8 cellular contexts compared by ENCODE assay signal in the genomic region with DNA sequence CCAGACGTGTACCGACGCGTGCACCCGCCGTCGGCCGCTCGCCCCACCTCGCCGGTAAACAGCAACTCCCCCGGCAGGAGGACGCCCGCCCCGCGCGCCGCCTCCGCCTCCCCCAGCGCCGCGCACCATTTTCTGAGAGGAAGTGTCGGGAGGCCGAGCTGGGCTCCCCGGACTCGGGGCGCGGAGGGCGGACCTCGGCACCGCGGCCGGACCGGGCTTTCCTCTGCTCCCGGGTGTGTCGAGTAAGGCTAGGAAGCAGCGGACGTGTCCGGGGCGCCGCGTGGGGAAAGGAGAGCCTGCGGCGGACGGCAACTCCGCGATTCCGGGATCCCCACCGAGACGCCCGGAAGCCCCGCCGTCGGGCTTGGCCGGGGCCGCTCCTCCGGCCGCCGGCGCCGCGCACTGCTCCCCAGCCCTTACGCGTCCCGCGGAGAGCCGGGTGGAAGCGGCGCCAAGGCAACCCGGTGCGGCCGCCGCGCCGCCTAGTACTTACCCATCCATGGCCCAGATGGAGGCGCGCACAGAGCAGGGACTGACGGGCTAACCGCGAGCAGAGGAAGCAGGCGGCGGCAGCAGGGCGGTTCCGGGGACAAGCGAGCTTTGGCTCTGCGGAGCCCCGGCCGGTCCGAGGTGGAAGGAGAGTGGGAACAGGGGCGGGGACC. TPM values are rescaled to one million over a fixed set of nuclear protein-coding genes. Genes with fewer than 3 reads are reported as not detected.
DNase-seq lines count a peak whose midpoint lies in the region; ATAC-seq and TF ChIP-seq lines count a peak whose summit lies in the region.

A gene with protein sequence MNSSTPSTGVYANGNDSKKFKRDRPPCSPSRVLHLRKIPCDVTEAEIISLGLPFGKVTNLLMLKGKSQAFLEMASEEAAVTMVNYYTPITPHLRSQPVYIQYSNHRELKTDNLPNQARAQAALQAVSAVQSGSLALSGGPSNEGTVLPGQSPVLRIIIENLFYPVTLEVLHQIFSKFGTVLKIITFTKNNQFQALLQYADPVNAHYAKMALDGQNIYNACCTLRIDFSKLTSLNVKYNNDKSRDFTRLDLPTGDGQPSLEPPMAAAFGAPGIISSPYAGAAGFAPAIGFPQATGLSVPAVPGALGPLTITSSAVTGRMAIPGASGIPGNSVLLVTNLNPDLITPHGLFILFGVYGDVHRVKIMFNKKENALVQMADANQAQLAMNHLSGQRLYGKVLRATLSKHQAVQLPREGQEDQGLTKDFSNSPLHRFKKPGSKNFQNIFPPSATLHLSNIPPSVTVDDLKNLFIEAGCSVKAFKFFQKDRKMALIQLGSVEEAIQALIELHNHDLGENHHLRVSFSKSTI (minus strand): TSS at position 643 of the 662 bp plus-strand sequence. CDS start 35,754 bp downstream, outside the sequence.

- no peaks in the 10 kb centered on the region for H3K36me3 Mint-ChIP-seq in CD14-positive monocyte
- peaks cover 11% of the 10 kb centered on the region for H3K36me3 Mint-ChIP-seq in activated T-cell treated with anti-CD3 and anti-CD28 coated beads, Interleukin-2, amount 50 U/mL, for 24 hours (ENCODE audit: low read depth)

- TF ChIP-seq POLR2A in erythroblast (IDR thresholded peaks at IDR 0.05; ENCODE audit: low read length): peak; percentile 52

- ATAC-seq in HG03457 (IDR thresholded peaks at IDR 0.05; ENCODE audit: unreplicated experiment): peak; percentile 49

- DNase-seq in CD14-positive monocyte (ENCODE audit: low spot score) (peak; percentile 71), GM19240 (ENCODE audit: insufficient read length, low spot score) (peak; percentile 26), NOMO-1 treated with dmso at 0.1 percent for 144 hours (lab: John Stamatoyannopoulos, UW; ENCODE audit: unreplicated experiment) (peak; percentile 80), erythroblast (lab: John Stamatoyannopoulos, UW) (peak; percentile 89 to 91), myocyte (ENCODE audit: low read depth) (peak; percentile 79)
- DNase-seq in activated T-cell treated with anti-CD3 and anti-CD28 coated beads, Interleukin-2, amount 50 U/mL, for 24 hours: peak; percentile 85
- peak; percentile 58 to 63 for DNase-seq in stimulated activated CD8-positive, alpha-beta memory T cell treated with anti-CD3 and anti-CD28 coated beads, Interleukin-7, amount 100 ng/mL, for 48 hours (ENCODE audit: extremely low read depth in 1 of 2, low read depth in 1 of 2)

- peak within 1 kb of the TSS; percentile 87 to 97 (median 96) for H3K27ac Mint-ChIP-seq in CD14-positive monocyte
- H3K27ac Mint-ChIP-seq in activated T-cell treated with anti-CD3 and anti-CD28 coated beads, Interleukin-2, amount 50 U/mL, for 24 hours: peak within 1 kb of the TSS; percentile 98

- H3K4me1 Mint-ChIP-seq in CD14-positive monocyte: peaks cover 35% of the 10 kb centered on the region
- peaks cover 43% of the 10 kb centered on the region for H3K4me1 Mint-ChIP-seq in activated T-cell treated with anti-CD3 and anti-CD28 coated beads, Interleukin-2, amount 50 U/mL, for 24 hours (ENCODE audit: low read depth)

- H3K9me3 Mint-ChIP-seq in CD14-positive monocyte: peaks cover 0 to 2% (median 0%) of the 10 kb centered on the region in 7 donors
- no peaks in the 10 kb centered on the region for H3K9me3 Mint-ChIP-seq in activated T-cell treated with anti-CD3 and anti-CD28 coated beads, Interleukin-2, amount 50 U/mL, for 24 hours

- peak within 1 kb of the TSS; percentile 93 to 97 for H3K4me3 Mint-ChIP-seq in CD14-positive monocyte
- peak within 1 kb of the TSS; percentile 90 for H3K4me3 Mint-ChIP-seq in activated T-cell treated with anti-CD3 and anti-CD28 coated beads, Interleukin-2, amount 50 U/mL, for 24 hours

- TF ChIP-seq CTCF in CD14-positive monocyte (IDR thresholded peaks at IDR 0.05): no peak

- intact Hi-C loops in CD14-positive monocyte (cut with micrococcal nuclease): loop anchor here in 1 of 2 donors (5.0 kb wide), 3 partner anchors 44 to 436 kb away; partner anchors contain the start of gene UGCG

- peaks cover 0 to 3% (median 0%) of the 10 kb centered on the region in 3 donors for H3K27me3 Mint-ChIP-seq in CD14-positive monocyte (ENCODE audit: low read depth in 3 of 3)
- no peaks in the 10 kb centered on the region for H3K27me3 Mint-ChIP-seq in activated T-cell treated with anti-CD3 and anti-CD28 coated beads, Interleukin-2, amount 50 U/mL, for 24 hours

RNA-seq across cellular contexts. Expression of the gene that starts here (rescaled TPM):
- polyA plus RNA-seq in CD14-positive monocyte: 10 to 100 TPM; 51.4 to 68.3 TPM
- 38.0 and 46.7 TPM in 2 replicates for total RNA-seq in myocyte
- 7.4 TPM for polyA plus RNA-seq in myocyte (2012)

Comparison
In these comparisons a context has a peak if more than half of its experiments do, and no peak if none do; other contexts are left out.
1. Peak in every context shown above with its lines: DNase-seq and ATAC-seq.
2. DNase-seq: peak in every context shown above with its lines; median percentile 90 in erythroblast; 85 in activated T-cell treated with anti-CD3 and anti-CD28 coated beads, Interleukin-2, amount 50 U/mL, for 24 hours; 80 in NOMO-1 treated with dmso at 0.1 percent for 144 hours; 79 in myocyte; 71 in CD14-positive monocyte; 60 in stimulated activated CD8-positive, alpha-beta memory T cell treated with anti-CD3 and anti-CD28 coated beads, Interleukin-7, amount 100 ng/mL, for 48 hours; 26 in GM19240.